22 cellular contexts compared by ENCODE assay signal in genomic region chr12:54136844-54137580, GRCh38. TPM values are rescaled to one million over a fixed set of nuclear protein-coding genes. Genes with fewer than 3 reads are reported as not detected.
A peak's percentile ranks its signal among the peaks of the same experiment; 100 is the strongest.
DNase-seq lines count a peak whose midpoint lies in the region; ATAC-seq and TF ChIP-seq lines count a peak whose summit lies in the region.
"Had no signal": no experiment of that assay in that cellular context is flagged by ENCODE, and none has a peak within 500 bp of the region (broad histone marks: within the 10 kb centered on the region; RNA-seq: fewer than 3 reads in every experiment).

No MANE protein-coding gene starts in this region.

- no peaks in the 10 kb centered on the region for H3K36me3 ChIP-seq in A673 (ENCODE audit: insufficient read depth, low read length, poor library complexity, severe bottlenecking)
- no peaks in the 10 kb centered on the region for H3K36me3 ChIP-seq in mucosa of stomach (ENCODE audit: control insufficient read depth, insufficient read depth, low read length)
- no peaks in the 10 kb centered on the region for H3K36me3 ChIP-seq in naive thymus-derived CD4-positive, alpha-beta T cell (ENCODE audit: control insufficient read depth in 2 of 3, insufficient read depth in 3 of 3, low read length in 3 of 3)

- no peaks in the 10 kb centered on the region for H3K27me3 ChIP-seq in A673 (replicated peaks; ENCODE audit: insufficient read depth, low read depth, low read length, poor library complexity)
- H3K27me3 ChIP-seq in mucosa of stomach (ENCODE audit: control insufficient read depth, insufficient read depth, low read length) = no peaks in the 10 kb centered on the region
- peaks cover 0 to 5% of the 10 kb centered on the region in 2 donors for H3K27me3 ChIP-seq in naive thymus-derived CD4-positive, alpha-beta T cell (ENCODE audit: control insufficient read depth in 2 of 2, insufficient read depth in 2 of 2, low read length in 2 of 2)

- H3K27ac ChIP-seq in A673 (ENCODE audit: low read depth, low read length, poor library complexity, severe bottlenecking) (no peak overlapping the region), VCaP (peak overlapping the region; percentile 88)
- no peak overlapping the region for H3K27ac ChIP-seq in naive thymus-derived CD4-positive, alpha-beta T cell (ENCODE audit: low read depth, low read length)
- H3K27ac ChIP-seq: epithelial cell of prostate had no signal

- BruUV-seq in A673 (replicated peaks; lab: Mats Ljungman, UMichigan) (no TSS peak), Calu3 (replicated peaks; lab: Mats Ljungman, UMichigan) (no TSS peak)

- H3K4me1 Mint-ChIP-seq in Calu3 (ENCODE audit: low read depth, unreplicated experiment) (peaks cover 45% of the 10 kb centered on the region), endothelial cell (ENCODE audit: unreplicated experiment) (peaks cover 2% of the 10 kb centered on the region)
- H3K4me1 Mint-ChIP-seq in naive thymus-derived CD4-positive, alpha-beta T cell = no peaks in the 10 kb centered on the region
- H3K4me1 Mint-ChIP-seq: activated CD8-positive, alpha-beta memory T cell treated with anti-CD3 and anti-CD28 coated beads, Interleukin-2, amount 10 ng/mL, durations not matched to agents 7 days and 5 days; activated T-helper 17 cell treated with anti-CD3 and anti-CD28 coated beads, Interleukin-2, amount 50 U/mL, for 72 hours; B cell had no signal

- peak overlapping the region; percentile 31 for H3K4me3 Mint-ChIP-seq in Calu3 (ENCODE audit: low read depth, unreplicated experiment)
- H3K4me3 Mint-ChIP-seq in naive thymus-derived CD4-positive, alpha-beta T cell = no peak overlapping the region
- no peak overlapping the region for H3K4me3 Mint-ChIP-seq in endothelial cell (ENCODE audit: unreplicated experiment)
- H3K4me3 Mint-ChIP-seq: activated CD8-positive, alpha-beta memory T cell treated with anti-CD3 and anti-CD28 coated beads, Interleukin-2, amount 10 ng/mL, durations not matched to agents 7 days and 5 days; activated T-helper 17 cell treated with anti-CD3 and anti-CD28 coated beads, Interleukin-2, amount 50 U/mL, for 72 hours; B cell had no signal

- intact Hi-C loops in A673 (cut with micrococcal nuclease; ENCODE audit: unreplicated experiment) = loop anchor here (5.0 kb wide), 1 partner anchor 105 kb away; the partner anchor contains the start of gene HOXC5
- intact Hi-C loops in Calu3 (cut with micrococcal nuclease; ENCODE audit: unreplicated experiment) = loop anchor here (5.0 kb wide), 3 partner anchors 50 to 285 kb away; partner anchors contain the start of gene SMUG1
- intact Hi-C loops in naive thymus-derived CD4-positive, alpha-beta T cell (cut with micrococcal nuclease) = loop anchor here in 1 of 2 donors (5.0 kb wide), 1 partner anchor 130 kb away; the partner anchor contains the start of gene HOXC8

- H3K27me3 Mint-ChIP-seq in Calu3 (ENCODE audit: unreplicated experiment) (no peaks in the 10 kb centered on the region), endothelial cell (ENCODE audit: unreplicated experiment) (peaks cover 14% of the 10 kb centered on the region)
- peaks cover 23 to 85% (median 60%) of the 10 kb centered on the region in 5 donors for H3K27me3 Mint-ChIP-seq in naive thymus-derived CD4-positive, alpha-beta T cell

- no peak for ATAC-seq in naive thymus-derived CD4-positive, alpha-beta T cell
- ATAC-seq: activated CD8-positive, alpha-beta memory T cell treated with anti-CD3 and anti-CD28 coated beads, Interleukin-2, amount 10 ng/mL, durations not matched to agents 7 days and 5 days; activated T-helper 17 cell treated with anti-CD3 and anti-CD28 coated beads, Interleukin-2, amount 50 U/mL, for 72 hours; HCT116; left colon; right cardiac atrium had no signal

- POLR2A ChIA-PET in A673 (lab: Charles Lee; ENCODE audit: low non-redundant PET) = no interaction called here
- POLR2A ChIA-PET in naive thymus-derived CD4-positive, alpha-beta T cell (lab: Charles Lee) = no interaction called here

- DNase-seq in A673 (ENCODE audit: low spot score) = peak; percentile 28
- no peak for DNase-seq in Calu3
- no peak for DNase-seq in naive thymus-derived CD4-positive, alpha-beta T cell
- DNase-seq in activated CD4-positive, alpha-beta T cell treated with anti-CD3 and anti-CD28 coated beads, Interleukin-2, amount 50 U/mL, for 1 hour = no peak
- DNase-seq in activated CD4-positive, alpha-beta T cell treated with anti-CD3 and anti-CD28 coated beads, Interleukin-2, amount 50 U/mL, for 4 hours = no peak
- no peak for DNase-seq in endothelial cell (ENCODE audit: low spot score)
- DNase-seq: activated CD4-positive, alpha-beta T cell treated with anti-CD3 and anti-CD28 coated beads for 1 hour; activated CD8-positive, alpha-beta memory T cell treated with anti-CD3 and anti-CD28 coated beads, Interleukin-2, amount 10 ng/mL, durations not matched to agents 7 days and 5 days; IMR-90; left colon; NCI-H187; NCI-H345; NK-92 treated with Interleukin-12 subunit alpha and Interleukin-12 subunit beta, amount 100 ng/mL, for 24 hours; nucleus accumbens; right cardiac atrium; T1000 had no signal

- peak overlapping the region; percentile 7 for H3K9ac ChIP-seq in mucosa of stomach (ENCODE audit: low read length)

- CTCF ChIA-PET in A673 (lab: Charles Lee) (interaction anchor here (0.6 to 0.7 kb wide), 2 partner anchors 104 to 106 kb away, joined by 3 to 6 read pairs; partner anchors contain the start of gene HOXC5), Calu3 (lab: Charles Lee) (interaction anchor here (0.6 to 2.7 kb wide), 2 partner anchors 104 to 109 kb away, joined by 3 to 17 read pairs; partner anchors contain the start of genes HOXC5 and HOXC6)
- CTCF ChIA-PET in naive thymus-derived CD4-positive, alpha-beta T cell (lab: Charles Lee) = no interaction called here

- peak; percentile 25; the same call in 1 of the 2 replicates for TF ChIP-seq CTCF in A673 (conservative IDR thresholded peaks at IDR 0.05; ENCODE audit: low read depth, low read length)
- no peak for TF ChIP-seq CTCF in Calu3 (IDR thresholded peaks at IDR 0.05; ENCODE audit: unreplicated experiment)
- no peak for TF ChIP-seq CTCF in VCaP (conservative IDR thresholded peaks at IDR 0.05)
- TF ChIP-seq CTCF in endothelial cell (IDR thresholded peaks at IDR 0.05; ENCODE audit: unreplicated experiment) = no peak

- H3K9me3 Mint-ChIP-seq in Calu3 (ENCODE audit: low read depth, unreplicated experiment) = no peaks in the 10 kb centered on the region
- no peaks in the 10 kb centered on the region for H3K9me3 Mint-ChIP-seq in naive thymus-derived CD4-positive, alpha-beta T cell
- H3K9me3 Mint-ChIP-seq in endothelial cell (ENCODE audit: unreplicated experiment) = no peaks in the 10 kb centered on the region
- H3K9me3 Mint-ChIP-seq: activated T-helper 17 cell treated with anti-CD3 and anti-CD28 coated beads, Interleukin-2, amount 50 U/mL, for 72 hours had no signal

- H3K36me3 Mint-ChIP-seq in Calu3 (ENCODE audit: insufficient read depth, unreplicated experiment) = no peaks in the 10 kb centered on the region
- peaks cover 0 to 10% (median 0%) of the 10 kb centered on the region in 5 donors for H3K36me3 Mint-ChIP-seq in naive thymus-derived CD4-positive, alpha-beta T cell
- no peaks in the 10 kb centered on the region for H3K36me3 Mint-ChIP-seq in endothelial cell (ENCODE audit: low read depth, unreplicated experiment)
- H3K36me3 Mint-ChIP-seq: activated CD8-positive, alpha-beta memory T cell treated with anti-CD3 and anti-CD28 coated beads, Interleukin-2, amount 10 ng/mL, durations not matched to agents 7 days and 5 days had no signal

- peaks cover 4% of the 10 kb centered on the region for H3K4me1 ChIP-seq in A673 (ENCODE audit: insufficient read depth, low read length, poor library complexity, severe bottlenecking)
- H3K4me1 ChIP-seq in mucosa of stomach (ENCODE audit: control insufficient read depth, insufficient read depth, low read length) = peaks cover 70% of the 10 kb centered on the region
- H3K4me1 ChIP-seq in naive thymus-derived CD4-positive, alpha-beta T cell (ENCODE audit: control insufficient read depth in 2 of 2, insufficient read depth in 2 of 2, low read length in 2 of 2) = no peaks in the 10 kb centered on the region

- no peaks in the 10 kb centered on the region for H3K9me3 ChIP-seq in A673 (ENCODE audit: low read depth, low read length, poor library complexity, severe bottlenecking)
- H3K9me3 ChIP-seq in mucosa of stomach (ENCODE audit: control insufficient read depth, low read length) = no peaks in the 10 kb centered on the region
- no peaks in the 10 kb centered on the region for H3K9me3 ChIP-seq in naive thymus-derived CD4-positive, alpha-beta T cell (ENCODE audit: control insufficient read depth in 2 of 3, low read length in 3 of 3)

- H3K4me3 ChIP-seq in A673 (ENCODE audit: low read depth, low read length, poor library complexity, severe bottlenecking) = no peak overlapping the region
- no peak overlapping the region for H3K4me3 ChIP-seq in mucosa of stomach (ENCODE audit: low read length)
- H3K4me3 ChIP-seq in naive thymus-derived CD4-positive, alpha-beta T cell (ENCODE audit: low read length) = no peak overlapping the region

- no peak overlapping the region for H3K27ac Mint-ChIP-seq in Calu3 (ENCODE audit: unreplicated experiment)
- H3K27ac Mint-ChIP-seq in naive thymus-derived CD4-positive, alpha-beta T cell = no peak overlapping the region
- no peak overlapping the region for H3K27ac Mint-ChIP-seq in endothelial cell (ENCODE audit: unreplicated experiment)
- H3K27ac Mint-ChIP-seq: activated CD8-positive, alpha-beta memory T cell treated with anti-CD3 and anti-CD28 coated beads, Interleukin-2, amount 10 ng/mL, durations not matched to agents 7 days and 5 days; activated T-helper 17 cell treated with anti-CD3 and anti-CD28 coated beads, Interleukin-2, amount 50 U/mL, for 72 hours; B cell had no signal

RNA-seq across cellular contexts. Expression of gene SMUG1, which starts 51.8 kb away (rescaled TPM):
- 27.7 and 32.8 TPM in 2 replicates for total RNA-seq in A673 (2021)
- total RNA-seq in Calu3 (2022) = 66.2 and 69.4 TPM in 2 replicates
- 10 to 100 TPM in 4 of 5 experiments, 1 to 10 TPM in 1; 9.4 to 29.9 (median 22.2) TPM for total RNA-seq in naive thymus-derived CD4-positive, alpha-beta T cell
- polyA plus RNA-seq in naive thymus-derived CD4-positive, alpha-beta T cell = 10 to 100 TPM; 20.6 to 25.0 TPM
- total RNA-seq in endothelial cell (ENCODE audit: unreplicated experiment) = 24.2 TPM
